ENCODE assay signal across 14 cellular contexts in the genomic region with DNA sequence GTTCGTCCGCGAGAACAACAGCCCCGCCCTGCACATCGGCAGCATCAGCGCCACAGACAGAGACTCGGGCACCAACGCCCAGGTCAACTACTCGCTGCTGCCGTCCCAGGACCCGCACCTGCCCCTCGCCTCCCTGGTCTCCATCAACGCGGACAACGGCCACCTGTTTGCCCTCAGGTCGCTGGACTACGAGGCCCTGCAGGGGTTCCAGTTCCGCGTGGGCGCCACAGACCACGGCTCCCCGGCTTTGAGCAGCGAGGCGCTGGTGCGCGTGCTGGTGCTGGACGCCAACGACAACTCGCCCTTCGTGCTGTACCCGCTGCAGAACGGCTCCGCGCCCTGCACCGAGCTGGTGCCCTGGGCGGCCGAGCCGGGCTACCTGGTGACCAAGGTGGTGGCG. TPM values are rescaled to one million over a fixed set of nuclear protein-coding genes. Genes with fewer than 3 reads are reported as not detected.
"Had no signal": no experiment of that assay in that cellular context is flagged by ENCODE, and none has a peak within 500 bp of the region (broad histone marks: within the 10 kb centered on the region; RNA-seq: fewer than 3 reads in every experiment).

No MANE protein-coding gene starts in this region.

RNA-seq across cellular contexts. Expression of gene PCDHB12, which starts 1.8 kb away (rescaled TPM):
- total RNA-seq: activated B cell treated with CpG ODN at 0.5 μM for 24 hours; activated CD4-positive, alpha-beta memory T cell treated with anti-CD3 and anti-CD28 coated beads for 36 hours; activated CD4-positive, alpha-beta memory T cell treated with anti-CD3 and anti-CD28 coated beads, Interleukin-2, amount 10 ng/mL, durations not matched to agents 7 days and 5 days; activated CD4-positive, alpha-beta T cell treated with anti-CD3 and anti-CD28 coated beads for 36 hours; activated CD4-positive, alpha-beta T cell treated with anti-CD3 and anti-CD28 coated beads, Interleukin-2, amount 10 ng/mL, durations not matched to agents 24 days and 14 days; activated CD4-positive, alpha-beta T cell treated with anti-CD3 and anti-CD28 coated beads, Interleukin-2, amount 10 ng/mL, durations not matched to agents 7 days and 5 days; activated CD8-positive, alpha-beta memory T cell treated with anti-CD3 and anti-CD28 coated beads for 36 hours; activated CD8-positive, alpha-beta memory T cell treated with anti-CD3 and anti-CD28 coated beads, Interleukin-2, amount 10 ng/mL, durations not matched to agents 7 days and 5 days; activated CD8-positive, alpha-beta T cell treated with anti-CD3 and anti-CD28 coated beads for 36 hours; activated CD8-positive, alpha-beta T cell treated with anti-CD3 and anti-CD28 coated beads, Interleukin-2, amount 10 ng/mL, durations not matched to agents 7 days and 5 days; T-cell; T-helper 1 cell treated with Interleukin-12 subunit alpha and Interleukin-12 subunit beta and Interleukin-4 antibody, amounts not matched to agents 30 ng/mL and 1 ng/mL, for 36 hours; T-helper 17 cell; T-helper 2 cell treated with Interferon-gamma antibody and Interleukin-4, amounts not matched to agents 100 ng/mL and 5 ng/mL, for 36 hours had no signal

RNA-seq across cellular contexts. Expression of gene PCDHB13, which starts 3.4 kb away (rescaled TPM):
- total RNA-seq: activated CD4-positive, alpha-beta memory T cell treated with anti-CD3 and anti-CD28 coated beads for 36 hours; activated CD4-positive, alpha-beta memory T cell treated with anti-CD3 and anti-CD28 coated beads, Interleukin-2, amount 10 ng/mL, durations not matched to agents 7 days and 5 days; activated CD4-positive, alpha-beta T cell treated with anti-CD3 and anti-CD28 coated beads for 36 hours; activated CD4-positive, alpha-beta T cell treated with anti-CD3 and anti-CD28 coated beads, Interleukin-2, amount 10 ng/mL, durations not matched to agents 7 days and 5 days; activated CD8-positive, alpha-beta memory T cell treated with anti-CD3 and anti-CD28 coated beads for 36 hours; activated CD8-positive, alpha-beta memory T cell treated with anti-CD3 and anti-CD28 coated beads, Interleukin-2, amount 10 ng/mL, durations not matched to agents 7 days and 5 days; activated CD8-positive, alpha-beta T cell treated with anti-CD3 and anti-CD28 coated beads for 36 hours; activated CD8-positive, alpha-beta T cell treated with anti-CD3 and anti-CD28 coated beads, Interleukin-2, amount 10 ng/mL, durations not matched to agents 7 days and 5 days; T-helper 1 cell treated with Interleukin-12 subunit alpha and Interleukin-12 subunit beta and Interleukin-4 antibody, amounts not matched to agents 30 ng/mL and 1 ng/mL, for 36 hours; T-helper 17 cell; T-helper 2 cell treated with Interferon-gamma antibody and Interleukin-4, amounts not matched to agents 100 ng/mL and 5 ng/mL, for 36 hours had no signal

RNA-seq across cellular contexts. Expression of gene PCDHB11, which starts 10.9 kb away (rescaled TPM):
- total RNA-seq: activated B cell treated with CpG ODN at 0.5 μM for 24 hours; activated CD4-positive, alpha-beta memory T cell treated with anti-CD3 and anti-CD28 coated beads for 36 hours; activated CD4-positive, alpha-beta memory T cell treated with anti-CD3 and anti-CD28 coated beads, Interleukin-2, amount 10 ng/mL, durations not matched to agents 7 days and 5 days; activated CD4-positive, alpha-beta T cell treated with anti-CD3 and anti-CD28 coated beads for 36 hours; activated CD4-positive, alpha-beta T cell treated with anti-CD3 and anti-CD28 coated beads, Interleukin-2, amount 10 ng/mL, durations not matched to agents 24 days and 14 days; activated CD4-positive, alpha-beta T cell treated with anti-CD3 and anti-CD28 coated beads, Interleukin-2, amount 10 ng/mL, durations not matched to agents 7 days and 5 days; activated CD8-positive, alpha-beta memory T cell treated with anti-CD3 and anti-CD28 coated beads for 36 hours; activated CD8-positive, alpha-beta memory T cell treated with anti-CD3 and anti-CD28 coated beads, Interleukin-2, amount 10 ng/mL, durations not matched to agents 7 days and 5 days; activated CD8-positive, alpha-beta T cell treated with anti-CD3 and anti-CD28 coated beads for 36 hours; activated CD8-positive, alpha-beta T cell treated with anti-CD3 and anti-CD28 coated beads, Interleukin-2, amount 10 ng/mL, durations not matched to agents 7 days and 5 days; T-cell; T-helper 1 cell treated with Interleukin-12 subunit alpha and Interleukin-12 subunit beta and Interleukin-4 antibody, amounts not matched to agents 30 ng/mL and 1 ng/mL, for 36 hours; T-helper 17 cell; T-helper 2 cell treated with Interferon-gamma antibody and Interleukin-4, amounts not matched to agents 100 ng/mL and 5 ng/mL, for 36 hours had no signal

RNA-seq across cellular contexts. Expression of gene PCDHB14, which starts 12.9 kb away (rescaled TPM):
- total RNA-seq: activated CD4-positive, alpha-beta memory T cell treated with anti-CD3 and anti-CD28 coated beads for 36 hours; activated CD4-positive, alpha-beta memory T cell treated with anti-CD3 and anti-CD28 coated beads, Interleukin-2, amount 10 ng/mL, durations not matched to agents 7 days and 5 days; activated CD4-positive, alpha-beta T cell treated with anti-CD3 and anti-CD28 coated beads for 36 hours; activated CD4-positive, alpha-beta T cell treated with anti-CD3 and anti-CD28 coated beads, Interleukin-2, amount 10 ng/mL, durations not matched to agents 24 days and 14 days; activated CD4-positive, alpha-beta T cell treated with anti-CD3 and anti-CD28 coated beads, Interleukin-2, amount 10 ng/mL, durations not matched to agents 7 days and 5 days; activated CD8-positive, alpha-beta memory T cell treated with anti-CD3 and anti-CD28 coated beads for 36 hours; activated CD8-positive, alpha-beta memory T cell treated with anti-CD3 and anti-CD28 coated beads, Interleukin-2, amount 10 ng/mL, durations not matched to agents 7 days and 5 days; activated CD8-positive, alpha-beta T cell treated with anti-CD3 and anti-CD28 coated beads for 36 hours; activated CD8-positive, alpha-beta T cell treated with anti-CD3 and anti-CD28 coated beads, Interleukin-2, amount 10 ng/mL, durations not matched to agents 7 days and 5 days; T-helper 1 cell treated with Interleukin-12 subunit alpha and Interleukin-12 subunit beta and Interleukin-4 antibody, amounts not matched to agents 30 ng/mL and 1 ng/mL, for 36 hours; T-helper 17 cell; T-helper 2 cell treated with Interferon-gamma antibody and Interleukin-4, amounts not matched to agents 100 ng/mL and 5 ng/mL, for 36 hours had no signal

RNA-seq across cellular contexts. Expression of gene PCDHB10, which starts 18.1 kb away (rescaled TPM):
- total RNA-seq: activated B cell treated with CpG ODN at 0.5 μM for 24 hours; activated CD4-positive, alpha-beta memory T cell treated with anti-CD3 and anti-CD28 coated beads for 36 hours; activated CD4-positive, alpha-beta memory T cell treated with anti-CD3 and anti-CD28 coated beads, Interleukin-2, amount 10 ng/mL, durations not matched to agents 7 days and 5 days; activated CD4-positive, alpha-beta T cell treated with anti-CD3 and anti-CD28 coated beads for 36 hours; activated CD4-positive, alpha-beta T cell treated with anti-CD3 and anti-CD28 coated beads, Interleukin-2, amount 10 ng/mL, durations not matched to agents 24 days and 14 days; activated CD4-positive, alpha-beta T cell treated with anti-CD3 and anti-CD28 coated beads, Interleukin-2, amount 10 ng/mL, durations not matched to agents 7 days and 5 days; activated CD8-positive, alpha-beta memory T cell treated with anti-CD3 and anti-CD28 coated beads for 36 hours; activated CD8-positive, alpha-beta memory T cell treated with anti-CD3 and anti-CD28 coated beads, Interleukin-2, amount 10 ng/mL, durations not matched to agents 7 days and 5 days; activated CD8-positive, alpha-beta T cell treated with anti-CD3 and anti-CD28 coated beads for 36 hours; activated CD8-positive, alpha-beta T cell treated with anti-CD3 and anti-CD28 coated beads, Interleukin-2, amount 10 ng/mL, durations not matched to agents 7 days and 5 days; T-cell; T-helper 1 cell treated with Interleukin-12 subunit alpha and Interleukin-12 subunit beta and Interleukin-4 antibody, amounts not matched to agents 30 ng/mL and 1 ng/mL, for 36 hours; T-helper 17 cell; T-helper 2 cell treated with Interferon-gamma antibody and Interleukin-4, amounts not matched to agents 100 ng/mL and 5 ng/mL, for 36 hours had no signal
